ENCODE assay signal across 7 cellular contexts in the genomic region with DNA sequence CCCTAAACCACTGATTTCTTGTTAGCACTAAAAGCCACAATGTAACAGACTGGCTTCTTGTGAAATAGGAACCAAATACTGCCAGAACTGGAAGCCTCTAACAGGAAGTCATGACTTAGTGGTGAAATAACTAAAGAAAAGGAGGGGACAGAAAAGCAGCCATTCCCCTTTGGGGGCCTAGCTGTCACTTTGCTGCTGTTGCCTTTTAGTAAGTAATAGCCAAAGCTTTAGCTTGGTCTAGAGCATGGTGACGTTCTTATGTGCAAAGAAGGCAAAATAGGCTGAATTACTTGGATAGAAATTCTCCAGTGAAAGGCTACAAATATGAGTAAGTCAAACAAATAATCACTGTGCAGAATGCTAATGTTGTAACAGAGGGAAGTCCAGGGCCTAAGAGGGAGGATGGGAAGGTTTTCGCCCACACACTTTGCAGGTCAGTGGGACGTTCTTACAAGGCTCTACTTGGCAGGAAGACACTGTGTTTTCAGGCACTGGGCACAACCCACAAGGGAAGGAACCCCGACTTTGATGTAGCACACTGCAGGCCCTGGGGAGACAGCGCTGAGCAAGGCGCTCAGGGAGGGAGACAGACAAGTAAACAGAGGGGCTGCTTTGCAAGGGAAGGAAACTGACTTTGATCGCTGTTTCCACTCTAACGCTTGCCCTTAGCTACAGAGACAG. TPM values are rescaled to one million over a fixed set of nuclear protein-coding genes. Genes with fewer than 3 reads are reported as not detected.
A peak's percentile ranks its signal among the peaks of the same experiment; 100 is the strongest.
DNase-seq lines count a peak whose midpoint lies in the region; TF ChIP-seq lines count a peak whose summit lies in the region.

No MANE protein-coding gene starts in this region.

- H3K9me3 ChIP-seq in HEK293 (ENCODE audit: control insufficient read depth, insufficient read depth, low read depth, low read length), result no peaks in the 10 kb centered on the region

- H3K27ac ChIP-seq in HEK293 (ENCODE audit: extremely low read depth, low read depth, low read length), result no peak overlapping the region

- peaks cover 7% of the 10 kb centered on the region; the same call in 1 of the 2 replicates for H3K4me1 ChIP-seq in HEK293 (ENCODE audit: control insufficient read depth, insufficient read depth, low read length)

- H3K36me3 ChIP-seq in HEK293 (ENCODE audit: control insufficient read depth in 2 of 2, insufficient read depth in 1 of 2, low read length in 2 of 2), result no peaks in the 10 kb centered on the region

- H3K4me3 ChIP-seq in HEK293 (ENCODE audit: low read depth, low read length), result no peak overlapping the region

- CTCF ChIA-PET in HEK293 (lab: Yijun Ruan, JAX), result interaction anchor here (1.0 to 2.0 kb wide), 2 partner anchors 14 to 16 kb away, joined by 3 to 12 read pairs; no protein-coding TSS in a partner anchor

- POLR2A ChIA-PET in HEK293 (lab: Yijun Ruan, JAX), result no interaction called here

- DNase-seq in T-helper 22 cell (ENCODE audit: low read depth), result peak; percentile 31
- DNase-seq in fibroblast of gingiva (ENCODE audit: low read depth), result peak; percentile 59
- peak; percentile 80 for DNase-seq in renal cortical epithelial cell (ENCODE audit: low read depth)
- no peak for DNase-seq in germinal center (ENCODE audit: low spot score)
- no peak for DNase-seq in NCI-H526 (lab: John Stamatoyannopoulos, UW)
- no peak for DNase-seq in ecto neural progenitor cell (ENCODE audit: low spot score)

- TF ChIP-seq CTCF in HEK293 (tag by site-specific recombination; IDR thresholded peaks at IDR 0.05), result no peak

TF ChIP-seq in HEK293, 187 proteins besides CTCF, POLR2A, EP300 and RAD21:
- TF ChIP-seq ZNF324 (tag by site-specific recombination; IDR thresholded peaks at IDR 0.05) (no peak), ZFHX2 (tag by site-specific recombination; conservative IDR thresholded peaks at IDR 0.05) (peak; percentile 43; the same call in 1 of the 2 replicates), ZNF626 (tag by site-specific recombination; IDR thresholded peaks at IDR 0.05) (no peak)

RNA-seq across cellular contexts. Expression of gene GAB3, which starts 16.6 kb away (rescaled TPM):
- 0.70 and 0.87 TPM in 2 replicates for total RNA-seq in renal cortical epithelial cell

RNA-seq across cellular contexts. Expression of gene DKC1, which starts 28.4 kb away (rescaled TPM):
- 40.4 and 47.8 TPM in 2 replicates for total RNA-seq in renal cortical epithelial cell

Comparison
In these comparisons a context has a peak if more than half of its experiments do, and no peak if none do; other contexts are left out.
1. DNase-seq: peak in T-helper 22 cell (single experiment), fibroblast of gingiva (single experiment) and renal cortical epithelial cell (single experiment); none in germinal center (single experiment), NCI-H526 (0 of 2) and ecto neural progenitor cell (single experiment).